Comparison of ENCODE assay signal across 8 cellular contexts in the genomic region with DNA sequence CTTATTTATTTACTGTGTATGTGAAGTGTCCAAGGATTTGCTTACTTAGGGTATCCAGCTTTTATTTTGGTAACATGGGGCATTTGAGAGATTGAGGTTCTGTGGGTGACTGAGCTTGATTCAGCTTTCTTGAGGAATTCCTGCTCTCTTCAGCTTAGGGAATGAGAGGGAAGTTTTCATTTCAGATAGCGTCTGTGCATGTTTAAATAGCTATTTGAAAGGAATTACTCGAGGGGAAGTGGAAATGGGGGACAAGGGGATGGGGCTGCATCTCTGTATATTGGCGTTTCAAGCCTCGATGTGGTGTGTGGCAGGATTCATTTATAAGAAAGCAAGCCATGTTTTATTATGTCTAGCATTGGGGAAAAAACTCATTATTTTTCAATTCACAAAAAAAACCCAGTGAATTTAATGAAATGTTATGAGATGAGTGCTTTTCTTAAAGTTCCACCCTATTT. TPM values are rescaled to one million over a fixed set of nuclear protein-coding genes. Genes with fewer than 3 reads are reported as not detected.
DNase-seq lines count a peak whose midpoint lies in the region; ATAC-seq and TF ChIP-seq lines count a peak whose summit lies in the region.

No MANE protein-coding gene starts in this region.

- H3K4me1 ChIP-seq in lung (ENCODE audit: control insufficient read depth in 2 of 2, insufficient read depth in 2 of 2, low read length in 2 of 2), result peaks cover 0 to 4% of the 10 kb centered on the region in 2 donors
- peaks cover 32% of the 10 kb centered on the region for H3K4me1 ChIP-seq in vagina

- POLR2A ChIA-PET in GM10248 (lab: Yijun Ruan, JAX), result interaction anchor here (2.3 kb wide), 1 partner anchor 44 kb away, joined by 11 read pairs; no protein-coding TSS in a partner anchor

- peak overlapping the region; percentile 82 for H3K4me3 ChIP-seq in astrocyte of the cerebellum (ENCODE audit: low read depth, low read length)
- peak overlapping the region; percentile 63 for H3K4me3 ChIP-seq in lung
- H3K4me3 ChIP-seq in vagina, result peak overlapping the region; percentile 65 to 67

- peak overlapping the region in 1 of 2 donors; percentile 35 for H3K27ac ChIP-seq in lung (ENCODE audit: low read depth in 1 of 2, low read length in 1 of 2)
- peak overlapping the region; percentile 95 for H3K27ac ChIP-seq in vagina

- TF ChIP-seq CTCF in astrocyte of the cerebellum (IDR thresholded peaks at IDR 0.05; ENCODE audit: low read depth, low read length, missing control alignments) (no peak), lung (IDR thresholded peaks at IDR 0.05; ENCODE audit: control extremely low read depth, extremely low read depth) (no peak), vagina (IDR thresholded peaks at IDR 0.05) (no peak), GM10248 (IDR thresholded peaks at IDR 0.05; ENCODE audit: control extremely low read depth, extremely low read depth, low read depth, missing control alignments) (no peak)

- DNase-seq in A172 (ENCODE audit: low spot score) (peak; percentile 10), HCEC 1CT (peak; percentile 24), astrocyte of the cerebellum (ENCODE audit: low read depth) (no peak), lung (ENCODE audit: low spot score) (no peak), vagina (ENCODE audit: extremely low spot score in 2 of 2) (no peak), GM10248 (ENCODE audit: extremely low spot score) (no peak)
- DNase-seq in stimulated activated CD4-positive, alpha-beta T cell treated with anti-CD3 and anti-CD28 coated beads, Interleukin-4, amount 100 ng/mL, for 1 hour, result no peak

- in situ Hi-C loops in astrocyte of the cerebellum (cut with HindIII; ENCODE audit: low sequenced_read_pairs), result no loop called here

- H3K9me3 ChIP-seq in lung (ENCODE audit: control insufficient read depth in 2 of 2, insufficient read depth in 1 of 2, low read length in 1 of 2) (no peaks in the 10 kb centered on the region), vagina (no peaks in the 10 kb centered on the region)

- CTCF ChIA-PET in GM10248 (lab: Yijun Ruan, JAX), result interaction anchor here (0.9 to 7.2 kb wide), 16 partner anchors 8 to 618 kb away, joined by 3 to 91 read pairs (median 6); no protein-coding TSS in a partner anchor

- intact Hi-C loops in vagina (cut with DNase I), result no loop called here

- ATAC-seq in lung (ENCODE audit: insufficient read depth, low FRiP score), result no peak
- no peak for ATAC-seq in GM21360 (IDR thresholded peaks at IDR 0.05; ENCODE audit: unreplicated experiment)

- H3K27me3 ChIP-seq in lung (ENCODE audit: control insufficient read depth, insufficient read depth), result no peaks in the 10 kb centered on the region
- H3K27me3 ChIP-seq in vagina, result no peaks in the 10 kb centered on the region

- H3K36me3 ChIP-seq in lung (ENCODE audit: control insufficient read depth in 2 of 2, insufficient read depth in 2 of 2, low read length in 2 of 2), result no peaks in the 10 kb centered on the region
- H3K36me3 ChIP-seq in vagina, result no peaks in the 10 kb centered on the region

- WGBS in lung, 2 donors, result 0 to 1% methylated on average over 4 of the region's 4 CpGs

- no peak for TF ChIP-seq POLR2A in vagina (IDR thresholded peaks at IDR 0.05)

RNA-seq across cellular contexts. Expression of a gene that starts 1.0 kb away (rescaled TPM):
- total RNA-seq in A172 (2014; rRNA removed; shearing (Covaris generic)), result 68.9 and 112 TPM in 2 replicates
- 100 to 1,000 TPM in 1 of 2 donors, 10 to 100 TPM in 1; 95.9 to 126 TPM for total RNA-seq in lung
- polyA plus RNA-seq in lung, result 10 to 100 TPM; 41.4 to 52.4 TPM
- 34.1 TPM for total RNA-seq in vagina

Comparison
In these comparisons a context has a peak if more than half of its experiments do, and no peak if none do; other contexts are left out.
1. DNase-seq: peak in A172 (single experiment) and HCEC 1CT (single experiment); none in astrocyte of the cerebellum (single experiment), lung (single experiment), vagina (0 of 2), GM10248 (single experiment) and stimulated activated CD4-positive, alpha-beta T cell treated with anti-CD3 and anti-CD28 coated beads, Interleukin-4, amount 100 ng/mL, for 1 hour (single experiment).
2. Peak in every context shown above with its lines, with median percentiles within 50 percentile points of each other: H3K4me3 ChIP-seq.